Comparison of ENCODE assay signal across 1 cellular context in genomic region chr13:108176685-108177274, GRCh38.
TF ChIP-seq lines count a peak whose summit lies in the region.

No MANE protein-coding gene starts in this region.

TF ChIP-seq in GM23338, 12 proteins besides CTCF, POLR2A, EP300 and RAD21 (continued from another document):
- no peak for TF ChIP-seq ZNF462 (CRISPR knock-in tag; IDR thresholded peaks at IDR 0.05)
- no peak for TF ChIP-seq EZH2phosphoT487 (IDR thresholded peaks at IDR 0.05; ENCODE audit: unreplicated experiment)
- TF ChIP-seq ZNF331 (CRISPR knock-in tag; IDR thresholded peaks at IDR 0.05; ENCODE audit: low read depth) = no peak
- no peak for TF ChIP-seq NANOG (IDR thresholded peaks at IDR 0.05; ENCODE audit: borderline replicate concordance)
- no peak for TF ChIP-seq EZH2 (IDR thresholded peaks at IDR 0.05; ENCODE audit: low read depth, unreplicated experiment)
- no peak for TF ChIP-seq STAT1 (IDR thresholded peaks at IDR 0.05; ENCODE audit: unreplicated experiment)
- TF ChIP-seq ZNF114 (CRISPR knock-in tag; IDR thresholded peaks at IDR 0.05) = no peak
- TF ChIP-seq POLR2AphosphoS5 (IDR thresholded peaks at IDR 0.05; ENCODE audit: low read depth) = no peak
